20 cellular contexts compared by ENCODE assay signal in genomic region chr3:44805960-44806359, GRCh38.
"Had no signal": no experiment of that assay in that cellular context is flagged by ENCODE, and none has a peak within 500 bp of the region (broad histone marks: within the 10 kb centered on the region; RNA-seq: fewer than 3 reads in every experiment).

No MANE protein-coding gene starts in this region.

- H3K27me3 ChIP-seq: body of pancreas, foreskin keratinocyte, hepatocyte, sigmoid colon, spleen, testis, upper lobe of left lung had no signal

- H3K9me3 ChIP-seq: body of pancreas, sigmoid colon, spleen, testis, upper lobe of left lung had no signal

- H3K4me1 ChIP-seq: body of pancreas, foreskin keratinocyte, parathyroid adenoma, sigmoid colon, spleen, testis, upper lobe of left lung had no signal

- H3K36me3 ChIP-seq: sigmoid colon, upper lobe of left lung had no signal

- H3K79me2 ChIP-seq: hepatocyte, parathyroid adenoma had no signal

- H3K27ac ChIP-seq: body of pancreas, foreskin keratinocyte, hepatocyte, parathyroid adenoma, sigmoid colon, spleen, testis, upper lobe of left lung had no signal

- DNase-seq: activated CD4-positive, alpha-beta T cell treated with anti-CD3 and anti-CD28 coated beads for 48 hours; activated CD4-positive, CD25-positive, alpha-beta regulatory T cell; activated CD8-positive, alpha-beta T cell treated with anti-CD3 and anti-CD28 coated beads for 36 hours; activated naive CD4-positive, alpha-beta T cell; activated naive CD8-positive, alpha-beta T cell treated with anti-CD3 and anti-CD28 coated beads, Interleukin-2, amount 10 ng/mL, durations not matched to agents 7 days and 5 days; activated T-cell treated with anti-CD3 and anti-CD28 coated beads, Interleukin-2, amount 50 U/mL, for 1 hour; amygdala; body of pancreas; foreskin keratinocyte; sigmoid colon; spleen; stimulated activated CD4-positive, alpha-beta T cell treated with anti-CD3 and anti-CD28 coated beads, Interleukin-4, amount 100 ng/mL, for 4 hours; testis; upper lobe of left lung had no signal

- H3K4me2 ChIP-seq: hepatocyte had no signal

- H3K9ac ChIP-seq: parathyroid adenoma had no signal

- H3K4me3 ChIP-seq: body of pancreas, hepatocyte, lung, sigmoid colon, spleen, testis, upper lobe of left lung had no signal

- H2AFZ ChIP-seq: hepatocyte, parathyroid adenoma had no signal

- ATAC-seq: activated CD8-positive, alpha-beta T cell treated with anti-CD3 and anti-CD28 coated beads for 36 hours; activated T-helper 17 cell treated with anti-CD3 and anti-CD28 coated beads, Interleukin-2, amount 50 U/mL, for 72 hours; body of pancreas; foreskin keratinocyte; left lobe of liver; stimulated activated memory B cell treated with anti-CD40 and anti-IgM and Interleukin-4, amounts not matched to agents 10 μg/mL and 1 μg/mL and 100 μg/mL, for 72 hours had no signal
